ENCODE assay signal across 20 cellular contexts in the genomic region with DNA sequence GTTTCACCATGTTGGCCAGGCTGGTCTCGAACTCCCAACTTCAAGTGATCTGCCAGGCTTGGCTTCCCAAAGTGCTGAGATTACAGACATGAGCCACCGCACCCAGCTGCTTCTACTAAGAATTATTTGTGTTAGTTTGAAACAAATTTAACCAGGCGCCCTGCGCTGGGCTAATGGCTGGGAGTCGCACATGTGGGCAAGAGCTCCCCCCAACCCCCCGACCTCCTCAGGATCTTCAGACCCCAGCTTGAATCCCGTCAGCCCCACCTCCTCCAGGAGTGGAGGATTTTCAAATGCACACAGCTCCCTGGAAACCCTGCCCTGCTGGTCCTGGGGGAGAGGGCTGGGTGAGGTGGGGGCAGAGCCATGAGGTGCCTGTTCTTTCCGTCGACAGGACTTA. TPM values are rescaled to one million over a fixed set of nuclear protein-coding genes. Genes with fewer than 3 reads are reported as not detected.
A peak's percentile ranks its signal among the peaks of the same experiment; 100 is the strongest.
DNase-seq lines count a peak whose midpoint lies in the region; ATAC-seq and TF ChIP-seq lines count a peak whose summit lies in the region.
"Had no signal": no experiment of that assay in that cellular context is flagged by ENCODE, and none has a peak within 500 bp of the region (broad histone marks: within the 10 kb centered on the region; RNA-seq: fewer than 3 reads in every experiment).

No MANE protein-coding gene starts in this region.

- no peaks in the 10 kb centered on the region for H3K9me3 Mint-ChIP-seq in naive B cell
- no peaks in the 10 kb centered on the region for H3K9me3 Mint-ChIP-seq in activated naive CD8-positive, alpha-beta T cell treated with anti-CD3 and anti-CD28 coated beads for 36 hours
- H3K9me3 Mint-ChIP-seq: CD8-positive, alpha-beta T cell had no signal

- H3K9me3 ChIP-seq in right atrium auricular region (no peaks in the 10 kb centered on the region), osteoblast (ENCODE audit: low read depth, low read length) (no peaks in the 10 kb centered on the region)
- H3K9me3 ChIP-seq: BE2C had no signal

- no peak overlapping the region for H3K4me2 ChIP-seq in osteoblast (ENCODE audit: insufficient read depth, low read length)
- H3K4me2 ChIP-seq: PC-9 had no signal

- H4K20me1 ChIP-seq in osteoblast (ENCODE audit: insufficient read depth, low read length): no peaks in the 10 kb centered on the region

- peaks cover 20 to 32% (median 31%) of the 10 kb centered on the region in 3 donors for H3K4me1 Mint-ChIP-seq in naive B cell
- H3K4me1 Mint-ChIP-seq in activated naive CD8-positive, alpha-beta T cell treated with anti-CD3 and anti-CD28 coated beads for 36 hours: no peaks in the 10 kb centered on the region

- ATAC-seq in left cardiac atrium: no peak
- no peak for ATAC-seq in naive B cell (ENCODE audit: low read depth in 2 of 2)
- ATAC-seq: CD8-positive, alpha-beta T cell; HepG2 had no signal

- TF ChIP-seq CTCF in right atrium auricular region (IDR thresholded peaks at IDR 0.05): no peak
- TF ChIP-seq CTCF in VCaP (conservative IDR thresholded peaks at IDR 0.05): no peak
- TF ChIP-seq CTCF in osteoblast (IDR thresholded peaks at IDR 0.05; ENCODE audit: extremely low read depth, low read depth, low read length): no peak

- no peaks in the 10 kb centered on the region for H3K79me2 ChIP-seq in osteoblast (ENCODE audit: insufficient read depth, low read length)

- intact Hi-C loops in left cardiac atrium (cut with DNase I): no loop called here

- H3K36me3 Mint-ChIP-seq in naive B cell: no peaks in the 10 kb centered on the region
- H3K36me3 Mint-ChIP-seq in activated naive CD8-positive, alpha-beta T cell treated with anti-CD3 and anti-CD28 coated beads for 36 hours: no peaks in the 10 kb centered on the region
- H3K36me3 Mint-ChIP-seq: CD8-positive, alpha-beta T cell had no signal

- DNase-seq in left cardiac atrium: peak; percentile 25
- DNase-seq in right atrium auricular region (ENCODE audit: low spot score): no peak
- no peak for DNase-seq in naive B cell
- DNase-seq in activated naive CD8-positive, alpha-beta T cell treated with anti-CD3 and anti-CD28 coated beads for 36 hours: no peak
- DNase-seq in C1 segment of cervical spinal cord (lab: John Stamatoyannopoulos, UW): no peak
- DNase-seq in osteoblast (ENCODE audit: insufficient read length, low spot score, missing footprints): no peak
- no peak for DNase-seq in superior temporal gyrus (ENCODE audit: extremely low spot score)
- DNase-seq: BE2C; CD8-positive, alpha-beta T cell; DMS79; H7; KBM-7; NCI-H187; NCI-H2107; NCI-H510A; NCI-H774; PC-9 had no signal

- peak overlapping the region in 6 of 8 donors; percentile 12 to 76 (median 46) for H3K4me3 Mint-ChIP-seq in naive B cell
- no peak overlapping the region for H3K4me3 Mint-ChIP-seq in activated naive CD8-positive, alpha-beta T cell treated with anti-CD3 and anti-CD28 coated beads for 36 hours
- H3K4me3 Mint-ChIP-seq: CD8-positive, alpha-beta T cell had no signal

- no peak overlapping the region for H2AFZ ChIP-seq in osteoblast (ENCODE audit: low read length)
- H2AFZ ChIP-seq: PC-9 had no signal

- H3K4me3 ChIP-seq in right atrium auricular region: no peak overlapping the region
- no peak overlapping the region for H3K4me3 ChIP-seq in osteoblast (ENCODE audit: insufficient read depth, low read length)
- H3K4me3 ChIP-seq: PC-9 had no signal

- H3K27ac ChIP-seq in right atrium auricular region: peak overlapping the region in 1 of 2 donors; percentile 8
- peak overlapping the region; percentile 5; the same call in 1 of the 2 replicates for H3K27ac ChIP-seq in VCaP
- no peak overlapping the region for H3K27ac ChIP-seq in osteoblast (ENCODE audit: low read depth, low read length)
- H3K27ac ChIP-seq: 22Rv1, PC-9 had no signal

- H3K27me3 Mint-ChIP-seq in naive B cell: peaks cover 6 to 16% (median 7%) of the 10 kb centered on the region in 3 donors
- no peaks in the 10 kb centered on the region for H3K27me3 Mint-ChIP-seq in activated naive CD8-positive, alpha-beta T cell treated with anti-CD3 and anti-CD28 coated beads for 36 hours

- H3K4me1 ChIP-seq in right atrium auricular region (peaks cover 0 to 57% of the 10 kb centered on the region in 2 donors), osteoblast (ENCODE audit: insufficient read depth, low read length) (no peaks in the 10 kb centered on the region)

- peak overlapping the region in 3 of 6 donors; percentile 44 to 80 (median 63) for H3K27ac Mint-ChIP-seq in naive B cell
- H3K27ac Mint-ChIP-seq in activated naive CD8-positive, alpha-beta T cell treated with anti-CD3 and anti-CD28 coated beads for 36 hours: no peak overlapping the region
- H3K27ac Mint-ChIP-seq: CD8-positive, alpha-beta T cell had no signal

- H3K27me3 ChIP-seq in right atrium auricular region: no peaks in the 10 kb centered on the region
- H3K27me3 ChIP-seq in osteoblast (ENCODE audit: insufficient read depth, low read length): peaks cover 16% of the 10 kb centered on the region
- H3K27me3 ChIP-seq: BE2C had no signal

- H3K36me3 ChIP-seq in right atrium auricular region (no peaks in the 10 kb centered on the region), osteoblast (ENCODE audit: insufficient read depth, low read length) (no peaks in the 10 kb centered on the region)
- H3K36me3 ChIP-seq: BE2C had no signal

RNA-seq across cellular contexts. Expression of a gene that starts 21.2 kb away (rescaled TPM):
- total RNA-seq in left cardiac atrium (10 to 100 TPM; 53.7 to 54.1 TPM), right atrium auricular region (10 to 100 TPM; 28.5 to 42.3 TPM), osteoblast (6.9 and 8.0 TPM in 2 replicates)
- polyA plus RNA-seq in naive B cell (ENCODE audit: low read depth in 6 of 6): 10 to 100 TPM in 1 of 6 donors, 1 to 10 TPM in 5; 1.9 to 15.6 (median 5.8) TPM
- 10 to 100 TPM; 14.0 to 14.6 TPM for total RNA-seq in activated naive CD8-positive, alpha-beta T cell treated with anti-CD3 and anti-CD28 coated beads for 36 hours
